8 cellular contexts compared by ENCODE assay signal in the genomic region with DNA sequence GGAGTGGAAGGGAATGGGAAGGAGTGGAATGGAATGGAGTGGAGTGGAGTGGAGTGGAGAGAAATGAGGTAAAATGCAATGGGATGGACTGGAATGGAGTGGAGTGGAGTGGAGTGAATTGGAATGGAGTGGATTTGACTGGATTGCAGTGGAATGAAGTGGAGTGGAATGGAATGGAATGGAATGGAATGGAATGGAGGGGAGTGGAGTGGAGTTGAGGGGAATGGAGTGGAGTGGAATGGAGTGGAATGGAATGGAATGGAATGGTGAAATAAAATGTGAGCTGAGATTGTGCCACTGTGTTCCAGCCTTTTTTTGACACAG.
A peak's percentile ranks its signal among the peaks of the same experiment; 100 is the strongest.
DNase-seq lines count a peak whose midpoint lies in the region; ATAC-seq lines count a peak whose summit lies in the region.
"Not testable (repeated sequence)": the region's sequence is repeated elsewhere in the genome, so short reads cannot be mapped to it uniquely, and the experiment has no call there.

No MANE protein-coding gene starts in this region.

- not testable (repeated sequence) for H3K9ac ChIP-seq in subcutaneous abdominal adipose tissue (ENCODE audit: low read length in 5 of 5)

- intact Hi-C loops in left cardiac atrium (cut with DNase I); naive thymus-derived CD4-positive, alpha-beta T cell (cut with micrococcal nuclease): not testable (repeated sequence)

- H3K4me1 ChIP-seq in naive thymus-derived CD4-positive, alpha-beta T cell (ENCODE audit: control insufficient read depth in 2 of 2, insufficient read depth in 2 of 2, low read length in 2 of 2); subcutaneous abdominal adipose tissue (ENCODE audit: control insufficient read depth in 5 of 5, insufficient read depth in 5 of 5, low read length in 5 of 5): not testable (repeated sequence)

- not testable (repeated sequence) for DNase-seq in activated naive CD8-positive, alpha-beta T cell treated with anti-CD3 and anti-CD28 coated beads, Interleukin-2, amount 50 U/mL, for 24 hours; left cardiac atrium
- DNase-seq in naive thymus-derived CD4-positive, alpha-beta T cell = peak in 1 of 9 donors; percentile 2

- H3K27me3 Mint-ChIP-seq in activated naive CD8-positive, alpha-beta T cell treated with anti-CD3 and anti-CD28 coated beads, Interleukin-2, amount 50 U/mL, for 24 hours; naive thymus-derived CD4-positive, alpha-beta T cell: not testable (repeated sequence)

- H3K9me3 Mint-ChIP-seq in activated naive CD8-positive, alpha-beta T cell treated with anti-CD3 and anti-CD28 coated beads, Interleukin-2, amount 50 U/mL, for 24 hours = peaks cover 28% of the 10 kb centered on the region
- peaks cover 11 to 33% (median 28%) of the 10 kb centered on the region in 11 donors for H3K9me3 Mint-ChIP-seq in naive thymus-derived CD4-positive, alpha-beta T cell

- not testable (repeated sequence) for H3K4me1 Mint-ChIP-seq in activated naive CD8-positive, alpha-beta T cell treated with anti-CD3 and anti-CD28 coated beads, Interleukin-2, amount 50 U/mL, for 24 hours; naive thymus-derived CD4-positive, alpha-beta T cell

- H3K27ac ChIP-seq in naive thymus-derived CD4-positive, alpha-beta T cell (ENCODE audit: low read depth, low read length); subcutaneous abdominal adipose tissue (ENCODE audit: low read depth, low read length): not testable (repeated sequence)

- ATAC-seq in GM18498 (IDR thresholded peaks at IDR 0.05; ENCODE audit: unreplicated experiment) (peak; percentile 27), GM21447 (IDR thresholded peaks at IDR 0.05; ENCODE audit: unreplicated experiment) (peak; percentile 19), HG02798 (IDR thresholded peaks at IDR 0.05; ENCODE audit: poor library complexity, unreplicated experiment) (peak; percentile 29), HG03196 (IDR thresholded peaks at IDR 0.05; ENCODE audit: unreplicated experiment) (peak; percentile 37), left cardiac atrium (peak; percentile 53 to 64)
- peak; percentile 51 for ATAC-seq in activated naive CD8-positive, alpha-beta T cell treated with anti-CD3 and anti-CD28 coated beads, Interleukin-2, amount 50 U/mL, for 24 hours
- peak; percentile 45 for ATAC-seq in naive thymus-derived CD4-positive, alpha-beta T cell

- peaks cover 15% of the 10 kb centered on the region for H3K36me3 Mint-ChIP-seq in activated naive CD8-positive, alpha-beta T cell treated with anti-CD3 and anti-CD28 coated beads, Interleukin-2, amount 50 U/mL, for 24 hours (ENCODE audit: low read depth)
- H3K36me3 Mint-ChIP-seq in naive thymus-derived CD4-positive, alpha-beta T cell = peaks cover 0 to 25% (median 16%) of the 10 kb centered on the region in 5 donors

- H3K27ac Mint-ChIP-seq in activated naive CD8-positive, alpha-beta T cell treated with anti-CD3 and anti-CD28 coated beads, Interleukin-2, amount 50 U/mL, for 24 hours; naive thymus-derived CD4-positive, alpha-beta T cell: not testable (repeated sequence)

- POLR2A ChIA-PET in naive thymus-derived CD4-positive, alpha-beta T cell (lab: Charles Lee) = not testable (repeated sequence)

- CTCF ChIA-PET in naive thymus-derived CD4-positive, alpha-beta T cell (lab: Charles Lee) = not testable (repeated sequence)

- H3K36me3 ChIP-seq in naive thymus-derived CD4-positive, alpha-beta T cell (ENCODE audit: control insufficient read depth in 2 of 3, insufficient read depth in 3 of 3, low read length in 3 of 3); subcutaneous abdominal adipose tissue (ENCODE audit: control insufficient read depth in 5 of 5, insufficient read depth in 5 of 5, low read length in 5 of 5): not testable (repeated sequence)

- H3K27me3 ChIP-seq in naive thymus-derived CD4-positive, alpha-beta T cell (ENCODE audit: control insufficient read depth in 2 of 2, insufficient read depth in 2 of 2, low read length in 2 of 2); subcutaneous abdominal adipose tissue (ENCODE audit: control insufficient read depth in 5 of 5, insufficient read depth in 4 of 5, low read length in 5 of 5): not testable (repeated sequence)

- H3K9me3 ChIP-seq in naive thymus-derived CD4-positive, alpha-beta T cell (ENCODE audit: control insufficient read depth in 2 of 3, low read length in 3 of 3) = peaks cover 7 to 23% (median 8%) of the 10 kb centered on the region in 3 experiments
- peaks cover 5 to 23% (median 20%) of the 10 kb centered on the region in 5 donors for H3K9me3 ChIP-seq in subcutaneous abdominal adipose tissue (ENCODE audit: control insufficient read depth in 5 of 5, low read length in 5 of 5)

- H3K4me3 ChIP-seq in naive thymus-derived CD4-positive, alpha-beta T cell (ENCODE audit: low read length) = not testable (repeated sequence)
- H3K4me3 ChIP-seq in subcutaneous abdominal adipose tissue (ENCODE audit: low read depth in 1 of 5, low read length in 5 of 5) = peak overlapping the region in 4 of 5 donors; percentile 5 to 38 (median 14)

- H3K4me3 Mint-ChIP-seq in activated naive CD8-positive, alpha-beta T cell treated with anti-CD3 and anti-CD28 coated beads, Interleukin-2, amount 50 U/mL, for 24 hours; naive thymus-derived CD4-positive, alpha-beta T cell: not testable (repeated sequence)
